Comparison of ENCODE assay signal across 11 cellular contexts in genomic region chr18:67513285-67513684, GRCh38. TPM values are rescaled to one million over a fixed set of nuclear protein-coding genes. Genes with fewer than 3 reads are reported as not detected.
DNase-seq lines count a peak whose midpoint lies in the region; ATAC-seq and TF ChIP-seq lines count a peak whose summit lies in the region.
"Had no signal": no experiment of that assay in that cellular context is flagged by ENCODE, and none has a peak within 500 bp of the region (broad histone marks: within the 10 kb centered on the region; RNA-seq: fewer than 3 reads in every experiment).

No MANE protein-coding gene starts in this region.

- peak overlapping the region; percentile 86 for H3K4me3 ChIP-seq in LNCaP clone FGC (ENCODE audit: low read depth, low read length)
- H3K4me3 ChIP-seq in cardiac fibroblast (replicated peaks in 1 of 2; ENCODE audit: low read depth in 2 of 2, low read length in 2 of 2), result no peak overlapping the region
- no peak overlapping the region for H3K4me3 ChIP-seq in stomach
- H3K4me3 ChIP-seq: left lung, thoracic aorta had no signal

- intact Hi-C loops in stomach (cut with DNase I; ENCODE audit: low total_unique reads), result no loop called here

- H3K4me1 ChIP-seq in stomach, result peaks cover 6 to 33% (median 13%) of the 10 kb centered on the region in 4 donors

- H3K27ac ChIP-seq in stomach, result no peak overlapping the region
- H3K27ac ChIP-seq: left lung, thoracic aorta had no signal

- peak; percentile 13 for TF ChIP-seq CTCF in GM10266 (IDR thresholded peaks at IDR 0.05; ENCODE audit: control insufficient read depth, insufficient read depth, low read depth, missing control alignments)
- TF ChIP-seq CTCF in LNCaP clone FGC (IDR thresholded peaks at IDR 0.05; ENCODE audit: control insufficient read depth, extremely low read depth, insufficient read depth), result no peak
- TF ChIP-seq CTCF in cardiac fibroblast (IDR thresholded peaks at IDR 0.05; ENCODE audit: low read depth, low read length), result peak; percentile 31
- TF ChIP-seq CTCF in stomach (IDR thresholded peaks at IDR 0.05), result peak in 1 of 7 experiments; percentile 16

- no peak for ATAC-seq in HG03432 (IDR thresholded peaks at IDR 0.05; ENCODE audit: unreplicated experiment)
- no peak for ATAC-seq in GM19035 (IDR thresholded peaks at IDR 0.05; ENCODE audit: unreplicated experiment)
- ATAC-seq: left lung had no signal

- H3K27me3 ChIP-seq in stomach, result no peaks in the 10 kb centered on the region

- TF ChIP-seq POLR2A in stomach (IDR thresholded peaks at IDR 0.05), result no peak

- DNase-seq in GM10266 (ENCODE audit: extremely low spot score) (no peak), LNCaP clone FGC (ENCODE audit: low read depth) (no peak), cardiac fibroblast (ENCODE audit: low read depth in 2 of 2) (peak in 1 of 2 donors; percentile 38), mucosa of gallbladder (ENCODE audit: low spot score) (peak; percentile 10), stomach (no peak)
- DNase-seq: KBM-7, left lung, T-helper 1 cell had no signal

- 65 to 82% (median 71%) methylated on average over 2 of the region's 2 CpGs for WGBS in stomach, 5 donors

- no peaks in the 10 kb centered on the region for H3K9me3 ChIP-seq in stomach
- H3K9me3 ChIP-seq: left lung, thoracic aorta had no signal

- TF ChIP-seq EP300 in stomach (IDR thresholded peaks at IDR 0.05), result no peak

- H3K36me3 ChIP-seq in stomach, result no peaks in the 10 kb centered on the region
- H3K36me3 ChIP-seq: left lung, thoracic aorta had no signal

RNA-seq across cellular contexts. Expression of gene DSEL, which starts 3.2 kb away (rescaled TPM):
- 12.7 TPM for total RNA-seq in mucosa of gallbladder
- 10 to 100 TPM in 1 of 5 donors, 1 to 10 TPM in 4; 3.5 to 23.9 (median 6.2) TPM for total RNA-seq in stomach
- under 1 TPM; 0.78 to 0.93 (median 0.92) TPM for polyA plus RNA-seq in stomach
